ENCODE assay signal across 9 cellular contexts in the genomic region with DNA sequence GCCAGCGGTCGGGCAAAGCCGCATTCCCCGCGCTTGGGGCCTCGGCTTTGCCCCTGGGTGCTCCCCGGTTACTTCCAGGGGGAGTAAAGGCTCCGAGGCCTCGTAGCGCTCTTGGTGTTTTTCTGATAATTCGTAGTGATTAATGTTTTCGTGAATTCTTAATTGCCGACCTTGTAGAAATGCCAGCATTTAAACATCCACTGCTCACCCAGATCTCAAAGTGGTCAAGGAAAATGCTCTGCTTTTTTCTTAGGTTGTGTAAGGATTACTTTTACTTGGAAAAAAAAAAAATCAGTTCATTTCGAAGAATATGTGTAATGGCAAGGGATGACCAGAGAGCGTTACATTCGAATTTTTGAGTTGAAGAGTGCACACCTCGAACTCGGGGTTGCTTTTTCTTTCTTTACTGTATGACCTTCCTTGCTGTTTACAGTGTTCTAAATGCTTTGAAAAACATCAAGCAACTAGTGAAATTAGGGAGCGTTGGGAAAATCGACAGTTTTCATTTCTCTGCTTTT. TPM values are rescaled to one million over a fixed set of nuclear protein-coding genes. Genes with fewer than 3 reads are reported as not detected.
DNase-seq lines count a peak whose midpoint lies in the region; ATAC-seq, FAIRE-seq and TF ChIP-seq lines count a peak whose summit lies in the region.
"Had no signal": no experiment of that assay in that cellular context is flagged by ENCODE, and none has a peak within 500 bp of the region (broad histone marks: within the 10 kb centered on the region; RNA-seq: fewer than 3 reads in every experiment).

No MANE protein-coding gene starts in this region.

- no peak for TF ChIP-seq EP300 in H1 (IDR thresholded peaks at IDR 0.05; ENCODE audit: borderline replicate concordance in 1 of 2, low read depth in 2 of 2, low read length in 2 of 2)

- H4K20me1 ChIP-seq in PC-3 (ENCODE audit: low read length) (no peaks in the 10 kb centered on the region), H1 (replicated peaks in 1 of 2; ENCODE audit: control insufficient read depth in 1 of 2, insufficient read depth in 2 of 2, low read length in 2 of 2) (no peaks in the 10 kb centered on the region)

- H3K79me2 ChIP-seq in PC-3 (ENCODE audit: low read length) (peaks cover 42% of the 10 kb centered on the region), H1 (ENCODE audit: control insufficient read depth in 1 of 2, insufficient read depth in 2 of 2, low read length in 2 of 2) (peaks cover 0 to 34% of the 10 kb centered on the region in 2 experiments; a peak in 2 of 4 replicates)

- H3K23me2 ChIP-seq in H1 (ENCODE audit: low read depth, low read length): no peaks in the 10 kb centered on the region

- no peaks in the 10 kb centered on the region for H3F3A ChIP-seq in PC-3 (ENCODE audit: low read length, unreplicated experiment)

- intact Hi-C loops in PC-3 (cut with micrococcal nuclease): loop anchor here (1.0 to 10.0 kb wide), 5 partner anchors 50 to 413 kb away; a partner anchor contains a TSS

- H2BK15ac ChIP-seq in H1 (ENCODE audit: low read length): no peak overlapping the region

- H3K36me3 ChIP-seq in PC-3 (ENCODE audit: low read depth, low read length) (no peaks in the 10 kb centered on the region; the same call in 1 of the 2 replicates), H1 (ENCODE audit: control insufficient read depth in 2 of 4, insufficient read depth in 4 of 4, low read length in 3 of 4) (peaks cover 0 to 11% (median 3%) of the 10 kb centered on the region in 4 experiments; a peak in 3 of 8 replicates)

- H3K27me3 ChIP-seq in PC-3 (ENCODE audit: low read length): no peaks in the 10 kb centered on the region
- H3K27me3 ChIP-seq in H1 (replicated peaks in 1 of 4; ENCODE audit: control insufficient read depth in 3 of 4, extremely low read depth in 1 of 4, insufficient read depth in 3 of 4, low read length in 3 of 4): peaks cover 0 to 3% (median 0%) of the 10 kb centered on the region in 4 experiments; a peak in 1 of 7 replicates

- H2AK5ac ChIP-seq in H1 (ENCODE audit: low read depth, low read length): no peak overlapping the region

- H3K18ac ChIP-seq in H1 (ENCODE audit: extremely low read depth, low read length): peak overlapping the region; percentile 66; the same call in 1 of the 2 replicates

- no peaks in the 10 kb centered on the region for H3K9me3 Mint-ChIP-seq in nephron progenitor cell

- ATAC-seq in PC-3: no peak
- ATAC-seq in HG03457 (IDR thresholded peaks at IDR 0.05; ENCODE audit: unreplicated experiment): no peak

- no peak for TF ChIP-seq POLR2A in H1 (IDR thresholded peaks at IDR 0.05; ENCODE audit: control extremely low read depth in 1 of 2, low read depth in 2 of 2, low read length in 2 of 2)

- H3K4ac ChIP-seq in H1 (replicated peaks; ENCODE audit: insufficient read length, low read depth, low read length): no peak overlapping the region

- FAIRE-seq in H1 (lab: Jason Lieb, UNC): no peak
- FAIRE-seq: A204.1 had no signal

- H4K5ac ChIP-seq in H1 (ENCODE audit: insufficient read length, low read depth, low read length): peak overlapping the region; percentile 75

- H2BK5ac ChIP-seq in H1 (ENCODE audit: low read depth, low read length): no peak overlapping the region

- BruUV-seq in PC-3 (replicated peaks; lab: Mats Ljungman, UMichigan): no TSS peak

- CTCF ChIA-PET in PC-3 (lab: Charles Lee): no interaction called here
- CTCF ChIA-PET in H1 (lab: Charles Lee; ENCODE audit: partially characterized antibody): interaction anchor here (0.7 kb wide), 1 partner anchor 791 kb away, joined by 3 read pairs; no protein-coding TSS in a partner anchor

- no peak overlapping the region for H3K23ac ChIP-seq in H1 (ENCODE audit: insufficient read length)

- no peak overlapping the region for H3K56ac ChIP-seq in H1 (replicated peaks; ENCODE audit: insufficient read length, low read depth, low read length)

- peak overlapping the region; percentile 100 for H3K4me3 Mint-ChIP-seq in nephron progenitor cell

- no peak overlapping the region for H4K91ac ChIP-seq in H1 (replicated peaks; ENCODE audit: insufficient read length, low read length)

- H3K9ac ChIP-seq in PC-3 (ENCODE audit: low read length) (peak overlapping the region; percentile 85), H1 (replicated peaks in 1 of 4; ENCODE audit: extremely low read depth in 1 of 4, low read depth in 3 of 4, low read length in 3 of 4) (peak overlapping the region in 3 of 4 experiments; percentile 7 to 59 (median 51); a peak in 5 of 7 replicates)

- no peaks in the 10 kb centered on the region for H3K79me1 ChIP-seq in H1 (ENCODE audit: low read depth, low read length)

- peaks cover 15% of the 10 kb centered on the region for H3K4me1 ChIP-seq in PC-3 (ENCODE audit: insufficient read depth, low read length)
- H3K4me1 ChIP-seq in H1 (replicated peaks in 1 of 4; ENCODE audit: control insufficient read depth in 3 of 4, insufficient read depth in 4 of 4, low read length in 3 of 4): peaks cover 0 to 3% (median 1%) of the 10 kb centered on the region in 4 experiments; a peak in 2 of 7 replicates

- H2BK120ac ChIP-seq in H1 (replicated peaks; ENCODE audit: low read depth, low read length): no peak overlapping the region

- no peak overlapping the region for H3K14ac ChIP-seq in H1 (ENCODE audit: insufficient read length)

- TF ChIP-seq RAD21 in H1 (IDR thresholded peaks at IDR 0.05 in 1 of 2, conservative IDR thresholded peaks at IDR 0.05 in 1 of 2; ENCODE audit: low read depth in 2 of 2, low read length in 2 of 2): no peak

- H2AFZ ChIP-seq in PC-3 (ENCODE audit: low read length) (peak overlapping the region; percentile 77), H1 (ENCODE audit: low read length) (no peak overlapping the region)

- H3K4me3 ChIP-seq in PC-3 (ENCODE audit: low read length) (peak overlapping the region; percentile 100), H1 (ENCODE audit: extremely low read depth in 1 of 4, insufficient read depth in 2 of 4, low read depth in 3 of 4, low read length in 4 of 4) (peak overlapping the region; percentile 75 to 99 (median 96))

- H3K9me3 ChIP-seq in PC-3 (ENCODE audit: low read length): no peaks in the 10 kb centered on the region
- no peaks in the 10 kb centered on the region for H3K9me3 ChIP-seq in H1 (ENCODE audit: insufficient read depth in 2 of 2, low read depth in 1 of 2, low read length in 1 of 2)

- H3K4me2 ChIP-seq in PC-3 (ENCODE audit: low read length) (peak overlapping the region; percentile 99), H1 (ENCODE audit: insufficient read depth in 1 of 2, low read depth in 2 of 2, low read length in 2 of 2) (peak overlapping the region; percentile 62 to 76)

- H2BK20ac ChIP-seq in H1 (ENCODE audit: low read length): no peak overlapping the region

- DNase-seq in DMS53 (lab: John Stamatoyannopoulos, UW) (peak; percentile 29), DMS53 treated with DMSO at 0.1 percent for 48 hours (lab: John Stamatoyannopoulos, UW; ENCODE audit: unreplicated experiment) (no peak), PC-3 (no peak), H1 (ENCODE audit: low read depth in 1 of 2, low spot score in 2 of 2) (no peak), nephron progenitor cell (no peak), nucleus accumbens (lab: John Stamatoyannopoulos, UW) (no peak), NOMO-1 treated with dmso at 0.1 percent for 144 hours (lab: John Stamatoyannopoulos, UW; ENCODE audit: unreplicated experiment) (no peak)

- 29% methylated on average over 20 of the region's 20 CpGs; no CpG with 5 or more reads in 1 of the 2 experiments for WGBS in H1 (ENCODE audit: extremely low coverage in 1 of 2, insufficient coverage in 1 of 2, insufficient read length in 1 of 2, insufficient replicate concordance in 2 of 2, low coverage in 1 of 2, low lambda C conversion rate in 2 of 2, missing lambda C conversion rate in 1 of 2), 2 experiments

- no peaks in the 10 kb centered on the region for H3K9me2 ChIP-seq in PC-3 (replicated peaks; ENCODE audit: low read length)

- H3K27me3 Mint-ChIP-seq in nephron progenitor cell (ENCODE audit: low read depth, poor library complexity): peaks cover 25% of the 10 kb centered on the region

- peaks cover 36% of the 10 kb centered on the region for H3K4me1 Mint-ChIP-seq in nephron progenitor cell

- peak overlapping the region; percentile 83; the same call in 1 of the 2 replicates for H4K8ac ChIP-seq in H1 (ENCODE audit: extremely low read depth, insufficient read depth, low read length)

- POLR2A ChIA-PET in PC-3 (lab: Charles Lee; ENCODE audit: unreplicated experiment): no interaction called here
- POLR2A ChIA-PET in H1 (lab: Charles Lee; ENCODE audit: partially characterized antibody): interaction anchor here (0.6 to 0.8 kb wide), 2 partner anchors 17 to 61 kb away, joined by 4 to 5 read pairs; no protein-coding TSS in a partner anchor

- TF ChIP-seq CTCF in PC-3 (conservative IDR thresholded peaks at IDR 0.05; ENCODE audit: low read depth, low read length) (no peak), H1 (IDR thresholded peaks at IDR 0.05; ENCODE audit: control extremely low read depth in 1 of 3, insufficient read depth in 1 of 3, low read depth in 1 of 3, low read length in 3 of 3) (no peak), nephron progenitor cell (IDR thresholded peaks at IDR 0.05) (no peak)

- peak overlapping the region; percentile 52 for H3K27ac ChIP-seq in PC-3 (ENCODE audit: low read length)
- no peak overlapping the region; the same call in 1 of the 2 replicates for H3K27ac ChIP-seq in H1 (ENCODE audit: low read depth, low read length)

- H3K36me3 Mint-ChIP-seq in nephron progenitor cell (ENCODE audit: low read depth): peaks cover 18% of the 10 kb centered on the region

- H3K27ac Mint-ChIP-seq in nephron progenitor cell: peak overlapping the region; percentile 54

- no peak overlapping the region for H2BK12ac ChIP-seq in H1 (ENCODE audit: low read depth, low read length)

TF ChIP-seq in H1, 55 proteins besides CTCF, POLR2A, EP300 and RAD21 (continues in another document):
- TF ChIP-seq, protein P1, sequence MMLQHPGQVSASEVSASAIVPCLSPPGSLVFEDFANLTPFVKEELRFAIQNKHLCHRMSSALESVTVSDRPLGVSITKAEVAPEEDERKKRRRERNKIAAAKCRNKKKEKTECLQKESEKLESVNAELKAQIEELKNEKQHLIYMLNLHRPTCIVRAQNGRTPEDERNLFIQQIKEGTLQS (IDR thresholded peaks at IDR 0.05; ENCODE audit: insufficient read depth, low read depth, low read length): no peak
- TF ChIP-seq KDM4A (IDR thresholded peaks at IDR 0.05; ENCODE audit: low read depth, low read length, severe bottlenecking) (no peak), GABPA (IDR thresholded peaks at IDR 0.05; ENCODE audit: borderline replicate concordance, insufficient read depth, low read length) (no peak)

RNA-seq across cellular contexts. Expression of a gene that starts 0.7 kb away (rescaled TPM):
- total RNA-seq in PC-3 (2014; rRNA removed): 12.3 and 17.0 TPM in 2 replicates
- total RNA-seq in H1 (2021; fragmentation: NEBNext Ultra II Directional; extraction: Animal tissue kit (Norgen Biotek cat#: 25700)): 19.3 and 21.5 TPM in 2 replicates
- polyA plus RNA-seq in H1 (2011; rRNA removed): 2.9 and 4.8 TPM in 2 replicates
- 7.8 TPM for polyA plus RNA-seq in H1 (2011; cell fraction: cytosol; rRNA removed)
- polyA plus RNA-seq in H1 (2011; cell fraction: nucleus; rRNA removed): 5.1 TPM
- polyA plus RNA-seq in H1 (2012, experiment 1 of 2): 8.0 to 24.8 TPM (median 11.8 TPM) in 4 replicates
- polyA plus RNA-seq in H1 (2012, experiment 2 of 2): 0.56 TPM
- 13.8 TPM for polyA plus RNA-seq in H1 (2013, experiment 1 of 2)
- polyA plus RNA-seq in H1 (2013, experiment 2 of 2): 13.6 TPM
- polyA minus RNA-seq in H1 (2011; rRNA and poly(A)+ RNA removed): 15.1 and 34.6 TPM in 2 replicates
- 14.1 TPM for polyA minus RNA-seq in H1 (2011; cell fraction: cytosol; rRNA and poly(A)+ RNA removed)
- polyA minus RNA-seq in H1 (2011; cell fraction: nucleus; rRNA and poly(A)+ RNA removed): 48.5 TPM
